8 cellular contexts compared by ENCODE assay signal in the genomic region with DNA sequence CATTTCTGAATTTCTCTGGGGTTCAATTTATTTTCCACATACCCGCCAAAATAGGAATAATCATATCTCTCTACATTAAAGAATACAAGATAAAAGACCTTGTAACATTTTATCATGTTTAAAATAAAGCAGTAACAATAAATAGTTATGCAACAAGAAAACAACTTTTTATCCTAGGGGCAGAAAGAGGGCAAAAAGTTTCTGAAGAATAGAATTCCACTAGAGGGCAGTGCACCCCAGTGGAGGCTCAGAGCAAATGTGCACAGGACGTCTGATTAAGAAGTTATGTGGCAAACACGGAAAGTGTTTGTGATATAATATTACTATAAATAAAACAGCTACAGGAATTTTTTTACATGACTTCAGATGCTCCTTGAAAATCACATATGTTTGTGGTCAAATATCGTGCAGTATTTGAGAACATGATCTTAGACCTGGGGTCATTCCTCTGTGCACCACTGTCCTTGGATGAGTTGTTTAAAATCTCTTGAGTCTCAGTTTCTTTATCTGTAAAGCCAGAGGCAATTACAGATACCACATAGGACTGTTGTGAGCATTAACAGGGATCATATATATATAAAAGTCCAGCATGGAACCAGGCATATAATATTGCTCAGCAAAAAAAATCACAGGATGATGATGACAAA. TPM values are rescaled to one million over a fixed set of nuclear protein-coding genes. Genes with fewer than 3 reads are reported as not detected.
DNase-seq lines count a peak whose midpoint lies in the region; ATAC-seq, FAIRE-seq and TF ChIP-seq lines count a peak whose summit lies in the region.

No MANE protein-coding gene starts in this region.

- no peak overlapping the region for H3K27ac Mint-ChIP-seq in astrocyte (ENCODE audit: unreplicated experiment)

- intact Hi-C loops in spleen (cut with DNase I; ENCODE audit: low total_unique reads), result loop anchor here (5.0 kb wide), 1 partner anchor 132 kb away; a partner anchor contains a TSS

- H3K4me3 ChIP-seq in GM06990 (replicated peaks; ENCODE audit: low read depth, low read length) (no peak overlapping the region), astrocyte (ENCODE audit: insufficient read depth, low read depth, low read length) (no peak overlapping the region), spleen (no peak overlapping the region)

- H2AFZ ChIP-seq in astrocyte (ENCODE audit: low read depth, low read length), result no peak overlapping the region

- no peak for DNase-seq in GM06990 (ENCODE audit: extremely low read depth, insufficient read length)
- peak; percentile 64 for DNase-seq in HCEC 1CT
- DNase-seq in NCI-H1105 treated with DMSO at 0.1 percent for 48 hours (lab: John Stamatoyannopoulos, UW), result peak; percentile 81
- DNase-seq in SKM-1 (lab: John Stamatoyannopoulos, UW; ENCODE audit: unreplicated experiment), result peak; percentile 56
- peak; percentile 22 for DNase-seq in astrocyte (ENCODE audit: low read depth)
- DNase-seq in hepatic stellate cell (ENCODE audit: low spot score), result peak; percentile 36
- no peak for DNase-seq in spleen
- DNase-seq in omental fat pad (ENCODE audit: low spot score), result no peak

- peak; percentile 87 for FAIRE-seq in astrocyte (lab: Jason Lieb, UNC)

- no peaks in the 10 kb centered on the region for H3K9me3 Mint-ChIP-seq in astrocyte (ENCODE audit: unreplicated experiment)

- H3K36me3 Mint-ChIP-seq in astrocyte (ENCODE audit: low read depth, unreplicated experiment), result no peaks in the 10 kb centered on the region

- H3K36me3 ChIP-seq in GM06990 (ENCODE audit: control insufficient read depth, insufficient read depth, low read length) (no peaks in the 10 kb centered on the region), astrocyte (ENCODE audit: insufficient read depth, low read length) (no peaks in the 10 kb centered on the region), spleen (no peaks in the 10 kb centered on the region)

- H3K4me3 Mint-ChIP-seq in astrocyte (ENCODE audit: unreplicated experiment), result no peak overlapping the region

- TF ChIP-seq CTCF in GM06990 (IDR thresholded peaks at IDR 0.05; ENCODE audit: insufficient read depth, low read length, poor library complexity, severe bottlenecking) (peak; percentile 72), astrocyte (IDR thresholded peaks at IDR 0.05; ENCODE audit: insufficient read depth, low read depth, low read length) (peak; percentile 85), spleen (IDR thresholded peaks at IDR 0.05 in 8 of 11, conservative IDR thresholded peaks at IDR 0.05 in 3 of 11) (peak in 10 of 11 experiments; percentile 33 to 79 (median 72)), omental fat pad (IDR thresholded peaks at IDR 0.05) (peak in 1 of 3 donors; percentile 33)

- no peaks in the 10 kb centered on the region for H3K79me2 ChIP-seq in astrocyte (ENCODE audit: insufficient read depth, low read length)

- 0 to 3% (median 2%) methylated on average over 4 of the region's 4 CpGs for WGBS in spleen, 5 donors

- ATAC-seq in omental fat pad (ENCODE audit: low FRiP score), result no peak

- H3K27ac ChIP-seq in astrocyte (ENCODE audit: low read depth, low read length), result no peak overlapping the region
- no peak overlapping the region for H3K27ac ChIP-seq in spleen

- H3K27me3 Mint-ChIP-seq in astrocyte (ENCODE audit: low read depth, unreplicated experiment), result no peaks in the 10 kb centered on the region

- H3K4me1 Mint-ChIP-seq in astrocyte (ENCODE audit: low read depth, unreplicated experiment), result no peaks in the 10 kb centered on the region

- no peaks in the 10 kb centered on the region for H3K27me3 ChIP-seq in GM06990 (replicated peaks; ENCODE audit: control insufficient read depth, insufficient read depth, low read length)
- no peaks in the 10 kb centered on the region for H3K27me3 ChIP-seq in astrocyte (ENCODE audit: insufficient read depth, low read length)
- H3K27me3 ChIP-seq in spleen (replicated peaks in 1 of 7), result no peaks in the 10 kb centered on the region

- H3K4me1 ChIP-seq in astrocyte (ENCODE audit: insufficient read depth, low read length) (no peaks in the 10 kb centered on the region), spleen (peaks cover 0 to 8% (median 2%) of the 10 kb centered on the region in 6 donors)

- no peak for TF ChIP-seq POLR2A in spleen (IDR thresholded peaks at IDR 0.05)

- no peaks in the 10 kb centered on the region for H4K20me1 ChIP-seq in astrocyte (ENCODE audit: insufficient read depth, low read length)

- no peak overlapping the region for H3K9ac ChIP-seq in astrocyte (ENCODE audit: low read length)

- H3K9me3 ChIP-seq in astrocyte (ENCODE audit: insufficient read depth, low read depth, low read length), result no peaks in the 10 kb centered on the region
- H3K9me3 ChIP-seq in spleen, result no peaks in the 10 kb centered on the region

- peak overlapping the region; percentile 6 for H3K4me2 ChIP-seq in astrocyte (ENCODE audit: low read length)

RNA-seq across cellular contexts. Expression of a gene that starts 13.2 kb away (rescaled TPM):
- total RNA-seq in astrocyte (22.2 and 26.4 TPM in 2 replicates), spleen (10 to 100 TPM; 25.2 to 44.2 (median 32.7) TPM), omental fat pad (10 to 100 TPM; 18.4 to 48.1 (median 33.8) TPM)
- 10 to 100 TPM; 21.6 to 28.3 (median 26.6) TPM for polyA plus RNA-seq in spleen

Comparison
In these comparisons a context has a peak if more than half of its experiments do, and no peak if none do; other contexts are left out.
1. DNase-seq: peak in HCEC 1CT (single experiment), NCI-H1105 treated with DMSO at 0.1 percent for 48 hours (single experiment), SKM-1 (single experiment), astrocyte (single experiment) and hepatic stellate cell (single experiment); none in GM06990 (single experiment), spleen (single experiment) and omental fat pad (single experiment).